In genomic region chr5:76083555-76084495, GRCh38 we compare ENCODE assay signal across 8 cellular contexts. TPM values are rescaled to one million over a fixed set of nuclear protein-coding genes. Genes with fewer than 3 reads are reported as not detected.
DNase-seq lines count a peak whose midpoint lies in the region; ATAC-seq, FAIRE-seq and TF ChIP-seq lines count a peak whose summit lies in the region.

No MANE protein-coding gene starts in this region.

- FAIRE-seq in HTR-8/SVneo (lab: Jason Lieb, UNC): no peak

- H3K9me3 ChIP-seq in Caco-2 (no peaks in the 10 kb centered on the region), ascending aorta (no peaks in the 10 kb centered on the region)

- no peak for ATAC-seq in naive B cell (ENCODE audit: low read depth in 2 of 2)
- no peak for ATAC-seq in HG03457 (IDR thresholded peaks at IDR 0.05; ENCODE audit: unreplicated experiment)
- ATAC-seq in GM18498 (IDR thresholded peaks at IDR 0.05; ENCODE audit: unreplicated experiment): no peak

- H3K27ac Mint-ChIP-seq in Caco-2 (ENCODE audit: unreplicated experiment) (no peak overlapping the region), naive B cell (peak overlapping the region in 1 of 6 donors; percentile 70)

- H3K27me3 Mint-ChIP-seq in Caco-2 (ENCODE audit: insufficient read depth, unreplicated experiment): peaks cover 37% of the 10 kb centered on the region
- peaks cover 53 to 81% (median 75%) of the 10 kb centered on the region in 3 donors for H3K27me3 Mint-ChIP-seq in naive B cell

- TF ChIP-seq CTCF in Caco-2 (IDR thresholded peaks at IDR 0.05; ENCODE audit: insufficient read depth in 1 of 2, low read depth in 1 of 2, low read length in 1 of 2, severe bottlenecking in 1 of 2, unreplicated experiment in 1 of 2): no peak
- no peak for TF ChIP-seq CTCF in ascending aorta (IDR thresholded peaks at IDR 0.05)

- H3K4me3 ChIP-seq in Caco-2 (ENCODE audit: low read depth, low read length): peak overlapping the region; percentile 16
- H3K4me3 ChIP-seq in Jurkat, Clone E6-1 (ENCODE audit: low read length): peak overlapping the region; percentile 51
- peak overlapping the region; percentile 39 to 49 for H3K4me3 ChIP-seq in ascending aorta

- H3K9me3 Mint-ChIP-seq in Caco-2 (ENCODE audit: unreplicated experiment): no peaks in the 10 kb centered on the region
- H3K9me3 Mint-ChIP-seq in naive B cell: peaks cover 0 to 7% (median 0%) of the 10 kb centered on the region in 7 donors

- H3K27me3 ChIP-seq in Caco-2 (replicated peaks; ENCODE audit: control insufficient read depth, insufficient read depth, low read length) (no peaks in the 10 kb centered on the region; the same call in none of the 2 replicates), ascending aorta (no peaks in the 10 kb centered on the region)

- H3K36me3 Mint-ChIP-seq in Caco-2 (ENCODE audit: insufficient read depth, unreplicated experiment) (no peaks in the 10 kb centered on the region), naive B cell (no peaks in the 10 kb centered on the region)

- intact Hi-C loops in Caco-2 (cut with micrococcal nuclease; ENCODE audit: unreplicated experiment): no loop called here
- intact Hi-C loops in ascending aorta (cut with DNase I): no loop called here

- peak overlapping the region; percentile 68 for H3K4me3 Mint-ChIP-seq in Caco-2 (ENCODE audit: unreplicated experiment)
- H3K4me3 Mint-ChIP-seq in naive B cell: peak overlapping the region in 7 of 8 donors; percentile 58 to 86 (median 75)

- H3K27ac ChIP-seq in ascending aorta: no peak overlapping the region

- H3K4me1 ChIP-seq in Caco-2 (peaks cover 15% of the 10 kb centered on the region; the same call in 1 of the 2 replicates), ascending aorta (peaks cover 0 to 5% of the 10 kb centered on the region in 2 donors)

- H3K36me3 ChIP-seq in Caco-2 (ENCODE audit: control insufficient read depth, insufficient read depth, low read length) (no peaks in the 10 kb centered on the region), ascending aorta (no peaks in the 10 kb centered on the region)

- peaks cover 8% of the 10 kb centered on the region for H3K4me1 Mint-ChIP-seq in Caco-2 (ENCODE audit: low read depth, unreplicated experiment)
- peaks cover 16 to 28% (median 21%) of the 10 kb centered on the region in 3 donors for H3K4me1 Mint-ChIP-seq in naive B cell

- CTCF ChIA-PET in Caco-2 (lab: Charles Lee): no interaction called here

- DNase-seq in Caco-2 (no peak), ascending aorta (ENCODE audit: low spot score in 2 of 2) (no peak), naive B cell (no peak), HTR-8/SVneo (ENCODE audit: insufficient read length, low spot score) (no peak), COR-L47 (lab: John Stamatoyannopoulos, UW) (no peak)
- DNase-seq in Jurkat, Clone E6-1 (ENCODE audit: low read depth, low spot score): no peak

- BruUV-seq in Caco-2 (replicated peaks; lab: Mats Ljungman, UMichigan): no TSS peak

- POLR2A ChIA-PET in Caco-2 (lab: Charles Lee): no interaction called here

RNA-seq across cellular contexts. Expression of gene SV2C, which starts 0.6 kb away (rescaled TPM):
- not detected in 2 replicates for total RNA-seq in Caco-2 (2022)
- polyA plus RNA-seq in Jurkat, Clone E6-1 (2012; ENCODE audit: insufficient read depth, insufficient read length): 0.76 TPM
- total RNA-seq in ascending aorta: not detected
- polyA plus RNA-seq in naive B cell (ENCODE audit: low read depth in 6 of 6): not detected
